In the genomic region with DNA sequence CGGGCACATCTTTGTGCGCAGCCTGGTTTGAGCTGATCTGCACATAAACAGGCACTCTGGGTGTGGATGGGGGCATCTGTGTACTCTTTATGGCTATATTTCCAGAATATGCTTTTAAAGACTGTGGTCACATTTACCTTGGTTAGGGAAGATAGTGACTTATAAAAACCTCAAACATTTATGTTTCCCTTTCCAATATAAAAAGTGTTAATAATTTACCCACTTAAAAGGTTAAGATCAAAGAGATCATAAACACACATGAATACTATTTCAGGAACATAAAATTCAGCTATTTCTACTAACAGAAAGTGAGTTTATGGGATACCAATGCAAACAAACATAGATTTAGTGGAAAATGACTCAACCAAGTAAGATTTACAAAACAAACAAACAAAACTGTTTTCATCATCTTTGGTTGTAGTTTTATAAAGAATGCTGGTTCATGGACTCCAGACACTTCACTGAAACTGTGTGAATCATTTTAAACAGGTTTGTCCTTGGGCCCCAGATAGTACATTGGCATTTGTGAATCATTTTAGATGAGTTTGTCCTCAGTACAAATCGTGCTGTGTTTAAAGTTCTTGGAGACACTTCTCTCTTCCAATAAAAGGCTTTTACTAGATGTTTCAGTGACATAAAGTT, we compare ENCODE assay signal across 18 cellular contexts.
A peak's percentile ranks its signal among the peaks of the same experiment; 100 is the strongest.
DNase-seq lines count a peak whose midpoint lies in the region; ATAC-seq, FAIRE-seq and TF ChIP-seq lines count a peak whose summit lies in the region.
"Had no signal": no experiment of that assay in that cellular context is flagged by ENCODE, and none has a peak within 500 bp of the region (broad histone marks: within the 10 kb centered on the region; RNA-seq: fewer than 3 reads in every experiment).

No MANE protein-coding gene starts in this region.

- peaks cover 4% of the 10 kb centered on the region for H3K27me3 Mint-ChIP-seq in glutamatergic neuron (ENCODE audit: unreplicated experiment)

- DNase-seq in A172 (ENCODE audit: low spot score) (peak; percentile 13), LoVo (ENCODE audit: low spot score) (peak; percentile 83), left colon (no peak), HUDEP-2 (lab: John Stamatoyannopoulos, UW; ENCODE audit: unreplicated experiment in 76 of 76) (no peak), glutamatergic neuron (no peak), nucleus accumbens (lab: John Stamatoyannopoulos, UW) (no peak)
- no peak for DNase-seq in activated CD4-positive, alpha-beta T cell treated with anti-CD3 and anti-CD28 coated beads for 4 hours
- DNase-seq: activated naive CD4-positive, alpha-beta T cell treated with anti-CD3 and anti-CD28 coated beads, Interleukin-2, amount 10 ng/mL, durations not matched to agents 7 days and 5 days; caudate nucleus; CD8-positive, alpha-beta T cell; effector memory CD4-positive, alpha-beta T cell; immature natural killer cell; midbrain; NCI-H1105; T-helper 9 cell; trophoblast cell had no signal

- no peaks in the 10 kb centered on the region for H3K36me3 Mint-ChIP-seq in glutamatergic neuron (ENCODE audit: unreplicated experiment)
- H3K36me3 Mint-ChIP-seq: activated naive CD4-positive, alpha-beta T cell treated with anti-CD3 and anti-CD28 coated beads, Interleukin-2, amount 10 ng/mL, durations not matched to agents 7 days and 5 days; CD8-positive, alpha-beta T cell; immature natural killer cell had no signal

- no peak for TF ChIP-seq CTCF in glutamatergic neuron (IDR thresholded peaks at IDR 0.05; ENCODE audit: partially characterized antibody, unreplicated experiment)

- no peak overlapping the region for H3K4me3 Mint-ChIP-seq in glutamatergic neuron (ENCODE audit: unreplicated experiment)
- H3K4me3 Mint-ChIP-seq: activated naive CD4-positive, alpha-beta T cell treated with anti-CD3 and anti-CD28 coated beads, Interleukin-2, amount 10 ng/mL, durations not matched to agents 7 days and 5 days; CD8-positive, alpha-beta T cell; immature natural killer cell had no signal

- H3K9me3 Mint-ChIP-seq in glutamatergic neuron (ENCODE audit: unreplicated experiment) = peaks cover 7% of the 10 kb centered on the region
- H3K9me3 Mint-ChIP-seq: activated naive CD4-positive, alpha-beta T cell treated with anti-CD3 and anti-CD28 coated beads, Interleukin-2, amount 10 ng/mL, durations not matched to agents 7 days and 5 days; CD8-positive, alpha-beta T cell had no signal

- peak; percentile 57 for FAIRE-seq in colon (lab: Jason Lieb, UNC)
- FAIRE-seq: H1 had no signal

- H3K27ac Mint-ChIP-seq in glutamatergic neuron (ENCODE audit: unreplicated experiment) = no peak overlapping the region
- H3K27ac Mint-ChIP-seq: activated naive CD4-positive, alpha-beta T cell treated with anti-CD3 and anti-CD28 coated beads, Interleukin-2, amount 10 ng/mL, durations not matched to agents 7 days and 5 days; CD8-positive, alpha-beta T cell; immature natural killer cell had no signal

- intact Hi-C loops in left colon (cut with DNase I, micrococcal nuclease) = no loop called here

- peak; percentile 80 for ATAC-seq in left colon
- ATAC-seq: CD8-positive, alpha-beta T cell had no signal

- H3K4me1 Mint-ChIP-seq in glutamatergic neuron (ENCODE audit: low read depth, unreplicated experiment) = peaks cover 16% of the 10 kb centered on the region
- H3K4me1 Mint-ChIP-seq: activated naive CD4-positive, alpha-beta T cell treated with anti-CD3 and anti-CD28 coated beads, Interleukin-2, amount 10 ng/mL, durations not matched to agents 7 days and 5 days; immature natural killer cell had no signal

Comparison
In these comparisons a context has a peak if more than half of its experiments do, and no peak if none do; other contexts are left out.
1. DNase-seq: peak in A172 (single experiment) and LoVo (single experiment); none in left colon (0 of 2), HUDEP-2 (0 of 76), glutamatergic neuron (single experiment), nucleus accumbens (0 of 56) and activated CD4-positive, alpha-beta T cell treated with anti-CD3 and anti-CD28 coated beads for 4 hours (0 of 2).